Comparison of ENCODE assay signal across 1 cellular context in genomic region chr1:38027201-38028104, GRCh38.
TF ChIP-seq lines count a peak whose summit lies in the region.

No MANE protein-coding gene starts in this region.

TF ChIP-seq in K562, 482 proteins besides CTCF, POLR2A, EP300 and RAD21:
- peak; percentile 81 for TF ChIP-seq RBM22 (IDR thresholded peaks at IDR 0.05; ENCODE audit: low read depth, low read length, poor library complexity, severe bottlenecking)
- TF ChIP-seq ZNF445 (CRISPR knock-in tag; IDR thresholded peaks at IDR 0.05; ENCODE audit: low read depth) = no peak
- TF ChIP-seq MAX (CRISPR knock-in tag; IDR thresholded peaks at IDR 0.05) = no peak
- TF ChIP-seq REST (CRISPR knock-in tag; IDR thresholded peaks at IDR 0.05; ENCODE audit: low read depth) = no peak
- peak; percentile 64 for TF ChIP-seq RBFOX2 (IDR thresholded peaks at IDR 0.05; ENCODE audit: low read depth, low read length)
- TF ChIP-seq TBL1XR1 (IDR thresholded peaks at IDR 0.05; ENCODE audit: low read length in 2 of 2) = no peak
- TF ChIP-seq KLF6 (CRISPR knock-in tag; IDR thresholded peaks at IDR 0.05; ENCODE audit: borderline replicate concordance) = no peak
- 0 out of 2 replicates have a peak, but pooled peaks have one; percentile 18 for TF ChIP-seq SUPT5H (IDR thresholded peaks at IDR 0.05)
- TF ChIP-seq PTTG1 (tag; IDR thresholded peaks at IDR 0.05; ENCODE audit: low read depth) = no peak
- TF ChIP-seq ZSCAN29 (IDR thresholded peaks at IDR 0.05) = no peak
- TF ChIP-seq ARID3A (IDR thresholded peaks at IDR 0.05; ENCODE audit: borderline replicate concordance, low read depth, low read length) = no peak
- peak; percentile 77 for TF ChIP-seq POLR2G (IDR thresholded peaks at IDR 0.05; ENCODE audit: low read depth, low read length)
- 0 out of 2 replicates have a peak, but pooled peaks have one; percentile 40 for TF ChIP-seq POLR2AphosphoS5 (IDR thresholded peaks at IDR 0.05; ENCODE audit: control insufficient read depth, insufficient read depth, low read depth, low read length)
- TF ChIP-seq ZNF224 (CRISPR knock-in tag; IDR thresholded peaks at IDR 0.05) = no peak
- no peak for TF ChIP-seq TRIM24 (IDR thresholded peaks at IDR 0.05)
- 0 out of 2 replicates have a peak, but pooled peaks have one; percentile 53 for TF ChIP-seq POLR2AphosphoS2 (IDR thresholded peaks at IDR 0.05; ENCODE audit: low read length)
